ENCODE assay signal across 8 cellular contexts in genomic region chr17:63478814-63479494, GRCh38. TPM values are rescaled to one million over a fixed set of nuclear protein-coding genes. Genes with fewer than 3 reads are reported as not detected.
DNase-seq lines count a peak whose midpoint lies in the region; ATAC-seq and TF ChIP-seq lines count a peak whose summit lies in the region.

No MANE protein-coding gene starts in this region.

- H3K36me3 Mint-ChIP-seq in activated CD8-positive, alpha-beta memory T cell treated with anti-CD3 and anti-CD28 coated beads, Interleukin-2, amount 10 ng/mL, durations not matched to agents 7 days and 5 days: no peaks in the 10 kb centered on the region

- in situ Hi-C loops in GM13977 (cut with MboI; ENCODE audit: low pct_unique_long_range_greater_than_20kb, low sequenced_read_pairs, unreplicated experiment): no loop called here

- peaks cover 10% of the 10 kb centered on the region for H3K4me1 Mint-ChIP-seq in activated CD8-positive, alpha-beta memory T cell treated with anti-CD3 and anti-CD28 coated beads, Interleukin-2, amount 10 ng/mL, durations not matched to agents 7 days and 5 days

- peaks cover 39% of the 10 kb centered on the region for H3K27me3 Mint-ChIP-seq in activated CD8-positive, alpha-beta memory T cell treated with anti-CD3 and anti-CD28 coated beads, Interleukin-2, amount 10 ng/mL, durations not matched to agents 7 days and 5 days

- peak; percentile 96 for DNase-seq in A172 (ENCODE audit: low spot score)
- peak; percentile 94 for DNase-seq in GM13977 (ENCODE audit: low spot score)
- DNase-seq in NOMO-1 treated with dmso at 0.1 percent for 144 hours (lab: John Stamatoyannopoulos, UW; ENCODE audit: unreplicated experiment): peak; percentile 71
- DNase-seq in activated CD8-positive, alpha-beta memory T cell treated with anti-CD3 and anti-CD28 coated beads, Interleukin-2, amount 10 ng/mL, durations not matched to agents 7 days and 5 days: peak; percentile 89
- peak; percentile 94 for DNase-seq in epithelial cell of esophagus (ENCODE audit: low read depth)
- DNase-seq in stimulated activated CD8-positive, alpha-beta memory T cell treated with anti-CD3 and anti-CD28 coated beads, Interleukin-4, amount 100 ng/mL, for 48 hours: peak; percentile 85

- no peak overlapping the region for H3K4me3 ChIP-seq in epithelial cell of esophagus (ENCODE audit: low read length)
- H3K4me3 ChIP-seq in mucosa of rectum (ENCODE audit: low read length in 2 of 2): peak overlapping the region; percentile 22 to 67

- peak overlapping the region in 1 of 2 donors; percentile 79 for H3K27ac ChIP-seq in mucosa of rectum (ENCODE audit: low read depth in 2 of 2, low read length in 2 of 2)

- H3K4me3 Mint-ChIP-seq in activated CD8-positive, alpha-beta memory T cell treated with anti-CD3 and anti-CD28 coated beads, Interleukin-2, amount 10 ng/mL, durations not matched to agents 7 days and 5 days: no peak overlapping the region

- peak overlapping the region in 1 of 2 donors; percentile 39 for H3K9ac ChIP-seq in mucosa of rectum (ENCODE audit: low read depth in 1 of 2, low read length in 2 of 2)

- H3K9me3 Mint-ChIP-seq in activated CD8-positive, alpha-beta memory T cell treated with anti-CD3 and anti-CD28 coated beads, Interleukin-2, amount 10 ng/mL, durations not matched to agents 7 days and 5 days (ENCODE audit: low read depth): no peaks in the 10 kb centered on the region

- H3K9me3 ChIP-seq in mucosa of rectum (ENCODE audit: control insufficient read depth in 2 of 2, low read length in 2 of 2): no peaks in the 10 kb centered on the region

- H3K4me1 ChIP-seq in mucosa of rectum (ENCODE audit: control insufficient read depth in 2 of 2, insufficient read depth in 2 of 2, low read length in 2 of 2): peaks cover 15 to 35% of the 10 kb centered on the region in 2 donors

- peak; percentile 94 for TF ChIP-seq CTCF in GM13977 (IDR thresholded peaks at IDR 0.05; ENCODE audit: extremely low read depth, insufficient read depth, missing control alignments)
- peak; percentile 96 for TF ChIP-seq CTCF in epithelial cell of esophagus (IDR thresholded peaks at IDR 0.05; ENCODE audit: insufficient read depth, low read depth, low read length, missing control alignments)

- CTCF ChIA-PET in activated CD8-positive, alpha-beta memory T cell treated with anti-CD3 and anti-CD28 coated beads, Interleukin-2, amount 10 ng/mL, durations not matched to agents 7 days and 5 days (lab: Charles Lee): interaction anchor here (0.8 to 10.5 kb wide), 31 partner anchors 9 to 768 kb away, joined by 3 to 324 read pairs (median 4); partner anchors contain the start of genes CYB561, DCAF7, MAP3K3 and TACO1

- peaks cover 0 to 6% of the 10 kb centered on the region in 2 donors for H3K27me3 ChIP-seq in mucosa of rectum (ENCODE audit: control insufficient read depth in 2 of 2, insufficient read depth in 2 of 2, low read length in 2 of 2)

- ATAC-seq in HG03432 (IDR thresholded peaks at IDR 0.05; ENCODE audit: unreplicated experiment): peak; percentile 71
- peak; percentile 90 for ATAC-seq in activated CD8-positive, alpha-beta memory T cell treated with anti-CD3 and anti-CD28 coated beads, Interleukin-2, amount 10 ng/mL, durations not matched to agents 7 days and 5 days

- peaks cover 0 to 11% of the 10 kb centered on the region in 2 donors for H3K36me3 ChIP-seq in mucosa of rectum (ENCODE audit: control insufficient read depth in 2 of 2, insufficient read depth in 2 of 2, low read length in 2 of 2)

- H3K27ac Mint-ChIP-seq in activated CD8-positive, alpha-beta memory T cell treated with anti-CD3 and anti-CD28 coated beads, Interleukin-2, amount 10 ng/mL, durations not matched to agents 7 days and 5 days: no peak overlapping the region

RNA-seq across cellular contexts. Expression of gene ACE, which starts 2.1 kb away (rescaled TPM):
- total RNA-seq in A172 (2014; rRNA removed; shearing (Covaris generic)): 4.4 and 7.6 TPM in 2 replicates
- 1 to 10 TPM in 1 of 2 experiments, under 1 TPM in 1; 0.33 to 2.2 TPM for total RNA-seq in activated CD8-positive, alpha-beta memory T cell treated with anti-CD3 and anti-CD28 coated beads, Interleukin-2, amount 10 ng/mL, durations not matched to agents 7 days and 5 days

RNA-seq across cellular contexts. Expression of gene CYB561, which starts 32.8 kb away (rescaled TPM):
- total RNA-seq in A172 (2014; rRNA removed; shearing (Covaris generic)): 26.6 and 33.0 TPM in 2 replicates
- total RNA-seq in activated CD8-positive, alpha-beta memory T cell treated with anti-CD3 and anti-CD28 coated beads, Interleukin-2, amount 10 ng/mL, durations not matched to agents 7 days and 5 days: 10 to 100 TPM in 1 of 2 experiments, 1 to 10 TPM in 1; 2.2 to 13.6 TPM

RNA-seq across cellular contexts. Expression of gene KCNH6, which starts 44.2 kb away (rescaled TPM):
- not detected in 2 replicates for total RNA-seq in A172 (2014; rRNA removed; shearing (Covaris generic))
- not detected for total RNA-seq in activated CD8-positive, alpha-beta memory T cell treated with anti-CD3 and anti-CD28 coated beads, Interleukin-2, amount 10 ng/mL, durations not matched to agents 7 days and 5 days
